In genomic region chr19:16627194-16627927, GRCh38 we compare ENCODE assay signal across 8 cellular contexts. TPM values are rescaled to one million over a fixed set of nuclear protein-coding genes. Genes with fewer than 3 reads are reported as not detected.
DNase-seq lines count a peak whose midpoint lies in the region; ATAC-seq and TF ChIP-seq lines count a peak whose summit lies in the region.

No MANE protein-coding gene starts in this region.

- H3K27ac ChIP-seq in HUES48 (ENCODE audit: low read depth, low read length) (peak overlapping the region; percentile 63), heart right ventricle (peak overlapping the region; percentile 48 to 99 (median 90)), sigmoid colon (peak overlapping the region; percentile 92 to 99 (median 96))

- H3K36me3 ChIP-seq in ES-I3 (ENCODE audit: insufficient read depth, low read length) (peaks cover 9% of the 10 kb centered on the region), HUES48 (ENCODE audit: control insufficient read depth, insufficient read depth, low read length) (peaks cover 32% of the 10 kb centered on the region), heart right ventricle (peaks cover 0 to 47% (median 11%) of the 10 kb centered on the region in 9 donors), sigmoid colon (peaks cover 0 to 33% (median 2%) of the 10 kb centered on the region in 4 donors)

- DNase-seq in heart right ventricle (peak in 1 of 2 donors; percentile 7), sigmoid colon (peak; percentile 75), SKM-1 treated with dmso at 0.1 percent for 144 hours (lab: John Stamatoyannopoulos, UW; ENCODE audit: unreplicated experiment) (no peak), GF-D8 (lab: John Stamatoyannopoulos, UW) (no peak)

- peak overlapping the region; percentile 95 for H3K4me3 Mint-ChIP-seq in activated T-helper 17 cell treated with anti-CD3 and anti-CD28 coated beads, Interleukin-2, amount 50 U/mL, for 72 hours

- no peaks in the 10 kb centered on the region for H3K9me3 Mint-ChIP-seq in activated T-helper 17 cell treated with anti-CD3 and anti-CD28 coated beads, Interleukin-2, amount 50 U/mL, for 72 hours

- 0% methylated on average over 52 of the region's 52 CpGs for WGBS in heart right ventricle, 2 donors
- 0 to 1% methylated on average over 52 of the region's 52 CpGs for WGBS in sigmoid colon, 2 donors

- intact Hi-C loops in heart right ventricle (cut with DNase I) = loop anchor here (5.0 to 10.0 kb wide), 4 partner anchors 35 to 55 kb away; partner anchors contain the start of gene SLC35E1 (in 9 of the 10)
- intact Hi-C loops in sigmoid colon (cut with DNase I) = no loop called here

- TF ChIP-seq POLR2A in sigmoid colon (IDR thresholded peaks at IDR 0.05) = no peak

- peaks cover 29% of the 10 kb centered on the region for H3K4me1 ChIP-seq in ES-I3 (ENCODE audit: insufficient read depth, low read length)
- H3K4me1 ChIP-seq in HUES48 (ENCODE audit: control insufficient read depth, insufficient read depth, low read length) = peaks cover 31% of the 10 kb centered on the region
- H3K4me1 ChIP-seq in heart right ventricle = peaks cover 0 to 63% (median 48%) of the 10 kb centered on the region in 9 donors
- peaks cover 0 to 46% (median 34%) of the 10 kb centered on the region in 4 donors for H3K4me1 ChIP-seq in sigmoid colon

- no peaks in the 10 kb centered on the region for H3K9me3 ChIP-seq in ES-I3 (ENCODE audit: control insufficient read depth, insufficient read depth, low read length)
- no peaks in the 10 kb centered on the region for H3K9me3 ChIP-seq in HUES48 (ENCODE audit: control insufficient read depth, insufficient read depth, low read length)
- H3K9me3 ChIP-seq in heart right ventricle = no peaks in the 10 kb centered on the region
- no peaks in the 10 kb centered on the region for H3K9me3 ChIP-seq in sigmoid colon

- H3K27me3 ChIP-seq in HUES48 (ENCODE audit: control insufficient read depth, insufficient read depth, low read length) = no peaks in the 10 kb centered on the region
- H3K27me3 ChIP-seq in heart right ventricle = no peaks in the 10 kb centered on the region
- no peaks in the 10 kb centered on the region for H3K27me3 ChIP-seq in sigmoid colon

- no peaks in the 10 kb centered on the region for H3K27me3 Mint-ChIP-seq in activated T-helper 17 cell treated with anti-CD3 and anti-CD28 coated beads, Interleukin-2, amount 50 U/mL, for 72 hours

- TF ChIP-seq EP300 in sigmoid colon (IDR thresholded peaks at IDR 0.05) = no peak

- H3K4me3 ChIP-seq in HUES48 (ENCODE audit: low read depth, low read length) (peak overlapping the region; percentile 98), heart right ventricle (peak overlapping the region; percentile 56 to 99 (median 96)), sigmoid colon (peak overlapping the region; percentile 66 to 99 (median 95))

- peaks cover 24% of the 10 kb centered on the region for H3K4me1 Mint-ChIP-seq in activated T-helper 17 cell treated with anti-CD3 and anti-CD28 coated beads, Interleukin-2, amount 50 U/mL, for 72 hours

- H3K27ac Mint-ChIP-seq in activated T-helper 17 cell treated with anti-CD3 and anti-CD28 coated beads, Interleukin-2, amount 50 U/mL, for 72 hours = peak overlapping the region; percentile 96

- no peak for ATAC-seq in activated T-helper 17 cell treated with anti-CD3 and anti-CD28 coated beads, Interleukin-2, amount 50 U/mL, for 72 hours (replicated peaks)
- peak in 1 of 8 donors; percentile 18 for ATAC-seq in heart right ventricle
- no peak for ATAC-seq in GM18511 (IDR thresholded peaks at IDR 0.05; ENCODE audit: unreplicated experiment)

- H3K36me3 Mint-ChIP-seq in activated T-helper 17 cell treated with anti-CD3 and anti-CD28 coated beads, Interleukin-2, amount 50 U/mL, for 72 hours (ENCODE audit: low read depth) = peaks cover 71% of the 10 kb centered on the region

- no peak for TF ChIP-seq CTCF in heart right ventricle (IDR thresholded peaks at IDR 0.05)
- TF ChIP-seq CTCF in sigmoid colon (IDR thresholded peaks at IDR 0.05) = no peak

- peak overlapping the region; percentile 79 for H3K9ac ChIP-seq in ES-I3 (ENCODE audit: low read depth, low read length)
- H3K9ac ChIP-seq in HUES48 (ENCODE audit: low read depth, low read length) = peak overlapping the region; percentile 59

RNA-seq across cellular contexts. Expression of gene MED26, which starts 0.6 kb away (rescaled TPM):
- total RNA-seq in activated T-helper 17 cell treated with anti-CD3 and anti-CD28 coated beads, Interleukin-2, amount 50 U/mL, for 72 hours = 10 to 100 TPM; 19.3 to 23.6 TPM
- 1 to 10 TPM; 3.3 to 6.9 (median 4.6) TPM for total RNA-seq in heart right ventricle
- polyA plus RNA-seq in heart right ventricle = 1 to 10 TPM; 3.8 to 5.1 TPM
- 1 to 10 TPM; 5.3 to 6.5 (median 5.9) TPM for total RNA-seq in sigmoid colon
- polyA plus RNA-seq in sigmoid colon = 1 to 10 TPM; 3.0 to 7.9 (median 4.6) TPM

RNA-seq across cellular contexts. Expression of gene SMIM7, which starts 32.6 kb away (rescaled TPM):
- total RNA-seq in activated T-helper 17 cell treated with anti-CD3 and anti-CD28 coated beads, Interleukin-2, amount 50 U/mL, for 72 hours = 10 to 100 TPM; 52.9 to 53.6 TPM
- total RNA-seq in heart right ventricle = 10 to 100 TPM; 32.0 to 43.2 (median 37.4) TPM
- polyA plus RNA-seq in heart right ventricle = 10 to 100 TPM; 41.8 to 68.1 TPM
- 100 to 1,000 TPM in 2 of 4 donors, 10 to 100 TPM in 2; 65.2 to 110 (median 86.2) TPM for total RNA-seq in sigmoid colon
- 10 to 100 TPM; 82.5 to 99.7 (median 88.5) TPM for polyA plus RNA-seq in sigmoid colon

RNA-seq across cellular contexts. Expression of gene TMEM38A, which starts 33.6 kb away (rescaled TPM):
- under 1 TPM; 0.74 to 0.76 TPM for total RNA-seq in activated T-helper 17 cell treated with anti-CD3 and anti-CD28 coated beads, Interleukin-2, amount 50 U/mL, for 72 hours
- total RNA-seq in heart right ventricle = 10 to 100 TPM; 17.2 to 41.4 (median 30.0) TPM
- 10 to 100 TPM; 18.5 to 29.6 TPM for polyA plus RNA-seq in heart right ventricle
- 1 to 10 TPM; 2.3 to 7.5 (median 4.2) TPM for total RNA-seq in sigmoid colon
- 1 to 10 TPM; 1.2 to 5.5 (median 2.3) TPM for polyA plus RNA-seq in sigmoid colon

RNA-seq across cellular contexts. Expression of gene SLC35E1, which starts 55.1 kb away (rescaled TPM):
- 100 to 1,000 TPM in 1 of 2 donors, 10 to 100 TPM in 1; 71.8 to 117 TPM for total RNA-seq in activated T-helper 17 cell treated with anti-CD3 and anti-CD28 coated beads, Interleukin-2, amount 50 U/mL, for 72 hours
- total RNA-seq in heart right ventricle (10 to 100 TPM; 20.8 to 29.0 (median 23.6) TPM), sigmoid colon (10 to 100 TPM; 20.3 to 27.4 (median 23.1) TPM)
- polyA plus RNA-seq in heart right ventricle (10 to 100 TPM; 22.9 to 25.6 TPM), sigmoid colon (10 to 100 TPM in 2 of 3 donors, 1 to 10 TPM in 1; 9.7 to 26.6 (median 10.8) TPM)
